Comparison of ENCODE assay signal across 19 cellular contexts in the genomic region with DNA sequence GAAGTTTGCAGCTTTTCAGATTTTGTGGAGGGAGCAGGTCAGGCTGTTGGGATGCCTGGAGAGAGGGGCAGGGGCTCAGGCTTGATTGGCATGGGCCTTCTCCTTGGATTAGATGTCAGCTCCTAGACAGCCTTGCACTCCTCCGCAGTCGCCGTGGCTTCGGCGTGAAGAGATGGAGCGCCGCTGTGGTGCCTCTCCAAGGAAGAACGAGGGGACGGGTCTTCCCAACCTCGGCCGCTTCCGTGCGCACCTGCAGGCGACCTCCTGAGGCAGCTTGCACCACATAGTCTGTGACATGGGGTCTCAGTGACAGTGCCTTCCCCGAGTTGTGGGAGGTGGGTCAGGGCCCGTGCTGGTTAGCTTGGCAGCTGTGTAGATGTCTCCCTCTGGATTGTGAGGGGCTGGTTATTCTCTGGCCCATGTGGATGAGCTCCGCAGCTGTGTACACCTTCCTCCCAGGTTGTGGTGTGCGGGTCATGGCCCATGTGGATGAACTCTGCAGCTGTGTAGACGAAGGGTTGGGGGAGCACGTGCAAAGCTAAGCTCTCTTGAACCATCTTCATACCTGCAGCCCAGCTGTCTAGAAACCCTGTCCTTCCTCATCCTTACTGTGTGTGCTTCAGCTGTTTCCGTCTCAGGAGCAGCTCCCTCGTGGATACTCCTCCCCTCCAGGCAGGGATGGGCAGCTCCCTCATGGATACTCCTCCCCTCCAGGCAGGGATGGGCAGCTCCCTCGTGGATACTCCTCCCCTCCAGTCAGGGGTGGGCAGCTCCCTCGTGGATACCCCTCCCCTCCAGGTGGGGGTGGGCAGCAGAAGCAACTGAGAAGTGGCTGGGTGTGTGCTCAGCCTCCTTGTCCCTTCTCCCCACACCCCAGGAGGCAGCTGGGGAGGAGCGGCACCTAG.
DNase-seq lines count a peak whose midpoint lies in the region; ATAC-seq, FAIRE-seq and TF ChIP-seq lines count a peak whose summit lies in the region.
"Had no signal": no experiment of that assay in that cellular context is flagged by ENCODE, and none has a peak within 500 bp of the region (broad histone marks: within the 10 kb centered on the region; RNA-seq: fewer than 3 reads in every experiment).

No MANE protein-coding gene starts in this region.

- H3K9ac ChIP-seq in kidney (ENCODE audit: low read length in 2 of 2) = no peak overlapping the region
- peak overlapping the region; percentile 57 for H3K9ac ChIP-seq in smooth muscle cell (ENCODE audit: low read depth)

- TF ChIP-seq CTCF in chondrocyte (IDR thresholded peaks at IDR 0.05) (no peak), kidney (IDR thresholded peaks at IDR 0.05; ENCODE audit: borderline replicate concordance, extremely low read depth, insufficient read depth) (no peak), smooth muscle cell (IDR thresholded peaks at IDR 0.05; ENCODE audit: borderline replicate concordance, insufficient read depth, poor library complexity, severe bottlenecking) (no peak)

- H3K4me1 ChIP-seq in kidney (ENCODE audit: control insufficient read depth in 1 of 2, insufficient read depth in 1 of 2, low read depth in 1 of 2, low read length in 2 of 2) (peaks cover 0 to 7% of the 10 kb centered on the region in 2 donors), smooth muscle cell (ENCODE audit: low read depth) (peaks cover 6% of the 10 kb centered on the region)
- H3K4me1 ChIP-seq: BE2C, testis had no signal

- intact Hi-C loops in kidney (cut with DNase I) = no loop called here

- 81% methylated on average over 25 of the region's 25 CpGs for WGBS in smooth muscle cell (ENCODE audit: low lambda C conversion rate)

- no peak overlapping the region for H3K27ac Mint-ChIP-seq in activated CD8-positive, alpha-beta memory T cell treated with anti-CD3 and anti-CD28 coated beads, Interleukin-2, amount 10 ng/mL, durations not matched to agents 7 days and 5 days
- H3K27ac Mint-ChIP-seq in chondrocyte (ENCODE audit: unreplicated experiment) = peak overlapping the region; percentile 86

- no peak for FAIRE-seq in kidney (lab: Jason Lieb, UNC)
- FAIRE-seq: GM12891, small intestine had no signal

- no peak for ATAC-seq in activated CD8-positive, alpha-beta memory T cell treated with anti-CD3 and anti-CD28 coated beads, Interleukin-2, amount 10 ng/mL, durations not matched to agents 7 days and 5 days
- ATAC-seq: PC-3 had no signal

- CTCF ChIA-PET in activated CD8-positive, alpha-beta memory T cell treated with anti-CD3 and anti-CD28 coated beads, Interleukin-2, amount 10 ng/mL, durations not matched to agents 7 days and 5 days (lab: Charles Lee) = no interaction called here

- no peak overlapping the region for H3K4me3 Mint-ChIP-seq in activated CD8-positive, alpha-beta memory T cell treated with anti-CD3 and anti-CD28 coated beads, Interleukin-2, amount 10 ng/mL, durations not matched to agents 7 days and 5 days
- peak overlapping the region; percentile 16 for H3K4me3 Mint-ChIP-seq in chondrocyte (ENCODE audit: unreplicated experiment)

- no peaks in the 10 kb centered on the region for H3K9me3 Mint-ChIP-seq in activated CD8-positive, alpha-beta memory T cell treated with anti-CD3 and anti-CD28 coated beads, Interleukin-2, amount 10 ng/mL, durations not matched to agents 7 days and 5 days (ENCODE audit: low read depth)
- H3K9me3 Mint-ChIP-seq in chondrocyte (ENCODE audit: low read depth) = no peaks in the 10 kb centered on the region

- no peak overlapping the region for H2AFZ ChIP-seq in smooth muscle cell (ENCODE audit: low read depth)

- H3K27me3 ChIP-seq in smooth muscle cell (ENCODE audit: low read depth) = no peaks in the 10 kb centered on the region
- H3K27me3 ChIP-seq: BE2C, testis had no signal

- H3K9me3 ChIP-seq in kidney (ENCODE audit: control insufficient read depth in 1 of 2, low read length in 2 of 2) (no peaks in the 10 kb centered on the region), smooth muscle cell (replicated peaks; ENCODE audit: low read depth) (no peaks in the 10 kb centered on the region)
- H3K9me3 ChIP-seq: BE2C, testis had no signal

- peak overlapping the region; percentile 52 for H3K4me2 ChIP-seq in smooth muscle cell

- H3K4me3 ChIP-seq in kidney (ENCODE audit: low read length in 2 of 2) (no peak overlapping the region), smooth muscle cell (no peak overlapping the region)
- H3K4me3 ChIP-seq: testis had no signal

- H3F3A ChIP-seq in smooth muscle cell (ENCODE audit: low read depth) = peaks cover 5% of the 10 kb centered on the region

- peaks cover 63% of the 10 kb centered on the region for H3K79me2 ChIP-seq in smooth muscle cell (ENCODE audit: low read depth)

- H3K27ac ChIP-seq in kidney (ENCODE audit: low read depth in 2 of 2, low read length in 2 of 2) (no peak overlapping the region), smooth muscle cell (ENCODE audit: low read depth) (peak overlapping the region; percentile 88)
- H3K27ac ChIP-seq: testis had no signal

- H4K20me1 ChIP-seq in smooth muscle cell (ENCODE audit: low read depth) = peaks cover 1% of the 10 kb centered on the region

- H3K36me3 ChIP-seq in kidney (ENCODE audit: control insufficient read depth in 1 of 2, insufficient read depth in 2 of 2, low read length in 2 of 2) = no peaks in the 10 kb centered on the region
- no peaks in the 10 kb centered on the region for H3K36me3 ChIP-seq in smooth muscle cell (ENCODE audit: low read depth)
- H3K36me3 ChIP-seq: BE2C had no signal

- H3K4me1 Mint-ChIP-seq in activated CD8-positive, alpha-beta memory T cell treated with anti-CD3 and anti-CD28 coated beads, Interleukin-2, amount 10 ng/mL, durations not matched to agents 7 days and 5 days = no peaks in the 10 kb centered on the region
- peaks cover 56% of the 10 kb centered on the region for H3K4me1 Mint-ChIP-seq in chondrocyte (ENCODE audit: low read depth)

- no peaks in the 10 kb centered on the region for H3K36me3 Mint-ChIP-seq in activated CD8-positive, alpha-beta memory T cell treated with anti-CD3 and anti-CD28 coated beads, Interleukin-2, amount 10 ng/mL, durations not matched to agents 7 days and 5 days
- H3K36me3 Mint-ChIP-seq in chondrocyte (ENCODE audit: low read depth) = peaks cover 5% of the 10 kb centered on the region

- DNase-seq in activated CD8-positive, alpha-beta memory T cell treated with anti-CD3 and anti-CD28 coated beads for 24 hours = peak; percentile 49
- DNase-seq in activated CD8-positive, alpha-beta memory T cell treated with anti-CD3 and anti-CD28 coated beads, Interleukin-2, amount 10 ng/mL, durations not matched to agents 7 days and 5 days = no peak
- DNase-seq in chondrocyte (ENCODE audit: low spot score) (peak; percentile 89), kidney (peak; percentile 69), smooth muscle cell (lab: John Stamatoyannopoulos, UW; ENCODE audit: unreplicated experiment) (no peak), germinal center (ENCODE audit: low spot score) (no peak), NCI-H510A treated with DMSO at 0.1 percent for 48 hours (lab: John Stamatoyannopoulos, UW) (no peak), NCI-H82 (lab: John Stamatoyannopoulos, UW) (no peak)
- DNase-seq: activated gamma-delta T cell treated with Interleukin-2 at 50 U/mL for 16 hours; BE2C; cerebellar nuclear complex; GF-D8; NCI-H1105 treated with DMSO at 0.1 percent for 48 hours; NCI-H69; PC-3; small intestine; stimulated activated CD8-positive, alpha-beta memory T cell treated with anti-CD3 and anti-CD28 coated beads, Interleukin-4, amount 100 ng/mL, for 48 hours; testis had no signal

- no peaks in the 10 kb centered on the region for H3K27me3 Mint-ChIP-seq in activated CD8-positive, alpha-beta memory T cell treated with anti-CD3 and anti-CD28 coated beads, Interleukin-2, amount 10 ng/mL, durations not matched to agents 7 days and 5 days
- no peaks in the 10 kb centered on the region for H3K27me3 Mint-ChIP-seq in chondrocyte (ENCODE audit: low read depth)

Comparison
In these comparisons a context has a peak if more than half of its experiments do, and no peak if none do; other contexts are left out.
1. DNase-seq: peak in activated CD8-positive, alpha-beta memory T cell treated with anti-CD3 and anti-CD28 coated beads for 24 hours (single experiment), chondrocyte (single experiment) and kidney (single experiment); none in activated CD8-positive, alpha-beta memory T cell treated with anti-CD3 and anti-CD28 coated beads, Interleukin-2, amount 10 ng/mL, durations not matched to agents 7 days and 5 days (single experiment), smooth muscle cell (single experiment), germinal center (single experiment), NCI-H510A treated with DMSO at 0.1 percent for 48 hours (single experiment) and NCI-H82 (single experiment).